ENCODE assay signal across 8 cellular contexts in the genomic region with DNA sequence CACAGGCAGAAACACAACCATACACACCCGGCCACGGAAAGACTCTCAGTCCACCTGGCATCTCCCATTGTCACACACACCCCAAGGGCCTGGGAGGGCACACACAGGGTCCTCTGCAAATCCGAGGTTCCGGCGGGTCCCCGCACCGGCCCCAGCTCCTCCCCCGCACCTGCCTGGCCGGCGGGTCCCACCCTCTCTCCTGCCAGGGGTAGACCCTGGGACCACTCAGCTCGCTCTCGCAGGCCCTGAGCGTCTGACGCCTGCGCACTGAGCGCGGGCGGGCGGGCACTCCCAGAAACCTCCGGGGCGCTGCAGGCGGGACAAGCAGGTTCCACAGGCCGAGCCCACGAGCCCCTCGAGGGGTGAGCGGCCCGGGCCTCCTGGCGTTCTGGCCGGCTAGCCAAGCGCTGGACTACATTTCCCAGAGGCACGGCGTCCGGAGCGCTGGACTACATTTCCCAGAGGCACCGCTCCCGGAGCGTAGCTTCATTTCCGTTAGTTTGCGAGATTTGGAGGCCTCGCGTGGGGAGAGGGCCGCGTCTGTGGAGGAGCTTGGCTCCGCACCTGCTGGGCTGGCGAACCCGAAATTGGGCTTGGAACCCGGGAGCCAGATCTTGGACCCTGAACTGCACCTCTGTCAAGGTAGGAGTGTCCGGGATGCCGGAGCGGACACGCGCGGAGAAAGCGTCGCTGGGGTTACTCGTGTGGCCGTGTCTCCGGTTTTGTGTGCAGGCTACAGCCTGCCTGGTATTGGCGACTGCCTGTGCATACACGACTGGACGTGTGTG. TPM values are rescaled to one million over a fixed set of nuclear protein-coding genes. Genes with fewer than 3 reads are reported as not detected.
A peak's percentile ranks its signal among the peaks of the same experiment; 100 is the strongest.
DNase-seq lines count a peak whose midpoint lies in the region; ATAC-seq and TF ChIP-seq lines count a peak whose summit lies in the region.

Gene ZNF420 (plus strand): TSS at position 505 of the 788 bp plus-strand sequence. CDS start 10,686 bp downstream, outside the sequence.

- peak within 1 kb of the TSS; percentile 59 to 97 (median 97) for H3K27ac Mint-ChIP-seq in IgD-negative memory B cell

- peaks cover 12 to 25% (median 16%) of the 10 kb centered on the region in 3 donors for H3K4me1 Mint-ChIP-seq in IgD-negative memory B cell

- peak; percentile 96 for ATAC-seq in GM21528 (IDR thresholded peaks at IDR 0.05; ENCODE audit: low FRiP score, unreplicated experiment)
- ATAC-seq in mucosa of descending colon, result peak; percentile 99

- H3K9me3 ChIP-seq in mucosa of descending colon, result peaks cover 20% of the 10 kb centered on the region

- H3K27me3 Mint-ChIP-seq in IgD-negative memory B cell, result no peaks in the 10 kb centered on the region

- intact Hi-C loops in mucosa of descending colon (cut with DNase I, micrococcal nuclease), result no loop called here

- peaks cover 9 to 10% (median 9%) of the 10 kb centered on the region in 3 donors for H3K9me3 Mint-ChIP-seq in IgD-negative memory B cell

- H3K4me3 ChIP-seq in epithelial cell of proximal tubule (ENCODE audit: low read depth, low read length), result peak within 1 kb of the TSS; percentile 91
- H3K4me3 ChIP-seq in mucosa of descending colon, result peak within 1 kb of the TSS; percentile 65

- TF ChIP-seq CTCF in epithelial cell of proximal tubule (conservative IDR thresholded peaks at IDR 0.05; ENCODE audit: low read depth, low read length) (no peak), mucosa of descending colon (IDR thresholded peaks at IDR 0.05) (no peak)

- peaks cover 19% of the 10 kb centered on the region for H3K36me3 Mint-ChIP-seq in IgD-negative memory B cell

- no peaks in the 10 kb centered on the region for H3K36me3 ChIP-seq in mucosa of descending colon (ENCODE audit: low read depth)

- DNase-seq in DMS 273 treated with DMSO at 0.1 percent for 48 hours (lab: John Stamatoyannopoulos, UW), result peak; percentile 94
- DNase-seq in OCI-M2 (lab: John Stamatoyannopoulos, UW; ENCODE audit: unreplicated experiment), result peak; percentile 100
- peak; percentile 81 for DNase-seq in activated T-cell treated with anti-CD3 and anti-CD28 coated beads for 48 hours (ENCODE audit: low read depth)
- DNase-seq in epithelial cell of proximal tubule (ENCODE audit: low read depth), result peak; percentile 72
- DNase-seq in mucosa of descending colon, result peak; percentile 94 to 96 (median 95)
- DNase-seq in stimulated activated CD8-positive, alpha-beta memory T cell treated with anti-CD3 and anti-CD28 coated beads, Interleukin-4, amount 100 ng/mL, for 1 hour (ENCODE audit: low read depth in 2 of 2, low spot score in 1 of 2), result peak; percentile 67 to 80

- H3K4me1 ChIP-seq in mucosa of descending colon (ENCODE audit: low read depth), result peaks cover 6% of the 10 kb centered on the region

- H3K4me3 Mint-ChIP-seq in IgD-negative memory B cell, result peak within 1 kb of the TSS; percentile 97 to 99 (median 99)

RNA-seq across cellular contexts. Expression of gene ZNF420, which starts in this region (rescaled TPM):
- polyA plus RNA-seq in IgD-negative memory B cell, result 35.4 TPM
- total RNA-seq in epithelial cell of proximal tubule (1.7 and 6.1 TPM in 2 replicates), mucosa of descending colon (10 to 100 TPM in 1 of 3 donors, 1 to 10 TPM in 2; 2.3 to 14.5 (median 6.9) TPM)

Comparison
In these comparisons a context has a peak if more than half of its experiments do, and no peak if none do; other contexts are left out.
1. Peak in every context shown above with its lines: DNase-seq, ATAC-seq and H3K4me3 ChIP-seq.